17 cellular contexts compared by ENCODE assay signal in the genomic region with DNA sequence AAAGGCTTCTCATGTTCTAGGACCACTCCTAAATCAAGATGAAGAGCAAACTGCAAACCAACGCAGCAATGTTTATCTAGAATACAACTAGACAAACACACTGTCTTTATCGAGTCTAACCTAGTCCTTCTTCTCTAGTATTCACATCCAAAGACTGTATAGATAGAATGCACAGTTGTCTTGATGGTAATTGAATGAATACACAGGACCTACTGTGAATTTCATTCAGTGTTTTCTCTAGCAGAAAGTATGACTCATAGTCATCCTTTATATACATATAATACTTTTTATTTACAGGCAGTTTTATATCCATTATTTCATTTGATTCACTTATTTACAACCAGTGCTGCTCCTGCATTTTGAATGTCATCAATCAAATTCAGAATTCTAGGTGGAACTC.
DNase-seq lines count a peak whose midpoint lies in the region; ATAC-seq and TF ChIP-seq lines count a peak whose summit lies in the region.
"Had no signal": no experiment of that assay in that cellular context is flagged by ENCODE, and none has a peak within 500 bp of the region (broad histone marks: within the 10 kb centered on the region; RNA-seq: fewer than 3 reads in every experiment).

No MANE protein-coding gene starts in this region.

- H3K9me3 ChIP-seq in colonic mucosa (no peaks in the 10 kb centered on the region), body of pancreas (no peaks in the 10 kb centered on the region)
- H3K9me3 ChIP-seq: BLaER1, HAP-1 had no signal

- no peak for TF ChIP-seq POLR2A in body of pancreas (IDR thresholded peaks at IDR 0.05)

- H3K4me3 ChIP-seq in colonic mucosa (no peak overlapping the region), body of pancreas (no peak overlapping the region)
- H3K4me3 ChIP-seq: BLaER1, GM12878, HAP-1 had no signal

- CTCF ChIA-PET in activated B cell treated with CpG ODN at 0.5 μM for 24 hours (lab: Charles Lee), result no interaction called here

- DNase-seq in COLO829 (ENCODE audit: low spot score), result peak; percentile 4
- peak; percentile 27 for DNase-seq in NCI-H69 (lab: John Stamatoyannopoulos, UW)
- no peak for DNase-seq in activated B cell treated with CpG ODN at 0.5 μM for 24 hours
- no peak for DNase-seq in stimulated activated naive B cell treated with anti-CD40 and anti-IgM and Interleukin-4, amounts not matched to agents 10 μg/mL and 1 μg/mL and 100 μg/mL, for 72 hours
- DNase-seq in colonic mucosa, result no peak
- DNase-seq in body of pancreas, result no peak
- DNase-seq in naive thymus-derived CD8-positive, alpha-beta T cell, result no peak
- DNase-seq: AML-193; Calu3; CD4-positive, alpha-beta memory T cell; DMS79 treated with DMSO at 0.1 percent for 48 hours; EL had no signal

- ATAC-seq in activated B cell treated with CpG ODN at 0.5 μM for 24 hours (ENCODE audit: low read depth), result no peak
- peak; percentile 34 to 50 for ATAC-seq in stimulated activated naive B cell treated with anti-CD40 and anti-IgM and Interleukin-4, amounts not matched to agents 10 μg/mL and 1 μg/mL and 100 μg/mL, for 72 hours (replicated peaks)
- no peak for ATAC-seq in body of pancreas
- ATAC-seq in naive thymus-derived CD8-positive, alpha-beta T cell, result no peak
- ATAC-seq: GM12878 had no signal

- no peaks in the 10 kb centered on the region for H3K36me3 ChIP-seq in colonic mucosa
- H3K36me3 ChIP-seq in body of pancreas (replicated peaks in 1 of 2; ENCODE audit: insufficient read depth in 1 of 2, low read depth in 2 of 2), result no peaks in the 10 kb centered on the region
- H3K36me3 ChIP-seq: BLaER1, HAP-1 had no signal

- H3K27ac ChIP-seq in colonic mucosa, result no peak overlapping the region
- no peak overlapping the region for H3K27ac ChIP-seq in body of pancreas
- H3K27ac ChIP-seq: BLaER1, HL-60 had no signal

- no peaks in the 10 kb centered on the region for H3K27me3 Mint-ChIP-seq in activated B cell treated with CpG ODN at 0.5 μM for 24 hours
- no peaks in the 10 kb centered on the region for H3K27me3 Mint-ChIP-seq in stimulated activated naive B cell treated with anti-CD40 and anti-IgM and Interleukin-4, amounts not matched to agents 10 μg/mL and 1 μg/mL and 100 μg/mL, for 72 hours
- H3K27me3 Mint-ChIP-seq in naive thymus-derived CD8-positive, alpha-beta T cell, result no peaks in the 10 kb centered on the region
- H3K27me3 Mint-ChIP-seq: CD4-positive, alpha-beta memory T cell had no signal

- peak overlapping the region; percentile 35 for H3K4me3 Mint-ChIP-seq in activated B cell treated with CpG ODN at 0.5 μM for 24 hours
- no peak overlapping the region for H3K4me3 Mint-ChIP-seq in stimulated activated naive B cell treated with anti-CD40 and anti-IgM and Interleukin-4, amounts not matched to agents 10 μg/mL and 1 μg/mL and 100 μg/mL, for 72 hours
- H3K4me3 Mint-ChIP-seq in naive thymus-derived CD8-positive, alpha-beta T cell, result no peak overlapping the region
- H3K4me3 Mint-ChIP-seq: CD14-positive monocyte; CD4-positive, alpha-beta memory T cell had no signal

- POLR2A ChIA-PET in activated B cell treated with CpG ODN at 0.5 μM for 24 hours (lab: Charles Lee), result interaction anchor here (0.6 kb wide), 1 partner anchor 175 kb away, joined by 6 read pairs; no protein-coding TSS in a partner anchor
- POLR2A ChIA-PET in naive thymus-derived CD8-positive, alpha-beta T cell (lab: Charles Lee), result no interaction called here

- WGBS in body of pancreas, 2 donors, result 40 to 46% methylated on average over 2 of the region's 2 CpGs

- H3K4me1 Mint-ChIP-seq in activated B cell treated with CpG ODN at 0.5 μM for 24 hours, result peaks cover 51% of the 10 kb centered on the region
- peaks cover 11 to 37% of the 10 kb centered on the region in 2 donors for H3K4me1 Mint-ChIP-seq in stimulated activated naive B cell treated with anti-CD40 and anti-IgM and Interleukin-4, amounts not matched to agents 10 μg/mL and 1 μg/mL and 100 μg/mL, for 72 hours
- H3K4me1 Mint-ChIP-seq in naive thymus-derived CD8-positive, alpha-beta T cell, result peaks cover 0 to 10% (median 0%) of the 10 kb centered on the region in 4 donors
- H3K4me1 Mint-ChIP-seq: CD14-positive monocyte; CD4-positive, alpha-beta memory T cell had no signal

- H3K9ac ChIP-seq in colonic mucosa (ENCODE audit: low read depth in 2 of 2, low read length in 2 of 2), result no peak overlapping the region
- H3K9ac ChIP-seq: BLaER1 had no signal

- intact Hi-C loops in activated B cell treated with CpG ODN at 0.5 μM for 24 hours (cut with micrococcal nuclease) (no loop called here), colonic mucosa (cut with DNase I) (no loop called here), body of pancreas (cut with DNase I) (no loop called here)

- H3K4me1 ChIP-seq in colonic mucosa (no peaks in the 10 kb centered on the region), body of pancreas (no peaks in the 10 kb centered on the region)
- H3K4me1 ChIP-seq: HAP-1 had no signal

- H3K27me3 ChIP-seq in colonic mucosa (no peaks in the 10 kb centered on the region), body of pancreas (no peaks in the 10 kb centered on the region)
- H3K27me3 ChIP-seq: BLaER1 had no signal

- H3K36me3 Mint-ChIP-seq in activated B cell treated with CpG ODN at 0.5 μM for 24 hours (ENCODE audit: low read depth), result no peaks in the 10 kb centered on the region
- H3K36me3 Mint-ChIP-seq in stimulated activated naive B cell treated with anti-CD40 and anti-IgM and Interleukin-4, amounts not matched to agents 10 μg/mL and 1 μg/mL and 100 μg/mL, for 72 hours, result no peaks in the 10 kb centered on the region
- no peaks in the 10 kb centered on the region for H3K36me3 Mint-ChIP-seq in naive thymus-derived CD8-positive, alpha-beta T cell
- H3K36me3 Mint-ChIP-seq: CD14-positive monocyte; CD4-positive, alpha-beta memory T cell had no signal

- TF ChIP-seq CTCF in activated B cell treated with CpG ODN at 0.5 μM for 24 hours (IDR thresholded peaks at IDR 0.05) (no peak), colonic mucosa (IDR thresholded peaks at IDR 0.05) (no peak), body of pancreas (IDR thresholded peaks at IDR 0.05) (no peak)

- peaks cover 14% of the 10 kb centered on the region for H3K9me3 Mint-ChIP-seq in activated B cell treated with CpG ODN at 0.5 μM for 24 hours
- no peaks in the 10 kb centered on the region for H3K9me3 Mint-ChIP-seq in stimulated activated naive B cell treated with anti-CD40 and anti-IgM and Interleukin-4, amounts not matched to agents 10 μg/mL and 1 μg/mL and 100 μg/mL, for 72 hours
- H3K9me3 Mint-ChIP-seq in naive thymus-derived CD8-positive, alpha-beta T cell, result no peaks in the 10 kb centered on the region

- H3K27ac Mint-ChIP-seq in activated B cell treated with CpG ODN at 0.5 μM for 24 hours, result peak overlapping the region; percentile 46
- no peak overlapping the region for H3K27ac Mint-ChIP-seq in stimulated activated naive B cell treated with anti-CD40 and anti-IgM and Interleukin-4, amounts not matched to agents 10 μg/mL and 1 μg/mL and 100 μg/mL, for 72 hours
- H3K27ac Mint-ChIP-seq in naive thymus-derived CD8-positive, alpha-beta T cell, result no peak overlapping the region
- H3K27ac Mint-ChIP-seq: CD14-positive monocyte; CD4-positive, alpha-beta memory T cell had no signal

Comparison
In these comparisons a context has a peak if more than half of its experiments do, and no peak if none do; other contexts are left out.
1. DNase-seq: peak in COLO829 (single experiment) and NCI-H69 (single experiment); none in activated B cell treated with CpG ODN at 0.5 μM for 24 hours (single experiment), stimulated activated naive B cell treated with anti-CD40 and anti-IgM and Interleukin-4, amounts not matched to agents 10 μg/mL and 1 μg/mL and 100 μg/mL, for 72 hours (single experiment), colonic mucosa (single experiment), body of pancreas (0 of 4) and naive thymus-derived CD8-positive, alpha-beta T cell (0 of 10).
2. ATAC-seq: peak in stimulated activated naive B cell treated with anti-CD40 and anti-IgM and Interleukin-4, amounts not matched to agents 10 μg/mL and 1 μg/mL and 100 μg/mL, for 72 hours (2 of 2); none in activated B cell treated with CpG ODN at 0.5 μM for 24 hours (single experiment), body of pancreas (single experiment) and naive thymus-derived CD8-positive, alpha-beta T cell (0 of 2).